16 cellular contexts compared by ENCODE assay signal in the genomic region with DNA sequence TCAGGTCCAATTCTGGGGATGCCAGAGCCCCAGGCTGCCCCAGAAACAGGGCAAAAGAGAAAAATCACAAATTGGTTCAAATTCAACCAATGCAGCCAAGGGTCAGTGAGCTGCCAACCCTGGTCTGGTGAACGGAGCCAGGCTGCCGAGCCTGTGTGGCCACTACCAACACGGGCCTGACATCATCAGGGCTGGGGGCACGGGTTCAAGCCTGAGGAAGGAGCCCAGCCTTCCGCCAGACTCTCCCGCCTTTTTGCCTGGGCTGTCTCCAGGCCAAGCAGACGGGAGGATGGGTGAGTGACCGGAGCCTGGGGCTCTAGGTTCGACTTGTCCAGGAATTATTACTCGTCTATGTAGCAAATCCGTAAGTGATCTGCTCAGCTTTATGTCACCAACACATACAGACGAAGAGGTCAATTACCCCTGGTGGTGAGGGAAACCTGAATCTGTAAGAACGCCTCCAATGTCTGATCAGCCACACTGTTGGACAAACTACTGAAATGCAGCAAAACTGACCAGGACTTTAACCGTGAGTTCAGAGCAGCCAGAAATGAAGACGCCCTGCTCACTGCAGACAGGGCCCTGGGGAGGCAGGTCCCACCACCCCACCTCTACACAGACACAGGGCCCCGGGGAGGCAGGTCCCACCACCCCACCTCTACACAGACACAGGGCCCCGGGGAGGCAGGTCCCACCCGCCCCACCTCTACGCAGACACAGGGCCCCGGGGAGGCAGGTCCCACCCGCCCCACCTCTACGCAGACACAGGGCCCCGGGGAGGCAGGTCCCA. TPM values are rescaled to one million over a fixed set of nuclear protein-coding genes. Genes with fewer than 3 reads are reported as not detected.
A peak's percentile ranks its signal among the peaks of the same experiment; 100 is the strongest.
DNase-seq lines count a peak whose midpoint lies in the region; ATAC-seq, FAIRE-seq and TF ChIP-seq lines count a peak whose summit lies in the region.
"Had no signal": no experiment of that assay in that cellular context is flagged by ENCODE, and none has a peak within 500 bp of the region (broad histone marks: within the 10 kb centered on the region; RNA-seq: fewer than 3 reads in every experiment).

No MANE protein-coding gene starts in this region.

- H3K27me3 Mint-ChIP-seq in GM23338 (ENCODE audit: insufficient read depth, low read depth, poor library complexity), result peaks cover 7% of the 10 kb centered on the region
- H3K27me3 Mint-ChIP-seq: activated CD4-positive, alpha-beta memory T cell treated with anti-CD3 and anti-CD28 coated beads, Interleukin-2, amount 10 ng/mL, durations not matched to agents 7 days and 5 days; activated naive CD8-positive, alpha-beta T cell treated with anti-CD3 and anti-CD28 coated beads for 36 hours had no signal

- peaks cover 8% of the 10 kb centered on the region; the same call in 2 of the 3 replicates for H3K36me3 Mint-ChIP-seq in GM23338 (ENCODE audit: low read depth)

- no peak overlapping the region for H3K4me2 ChIP-seq in GM23338

- peaks cover 30% of the 10 kb centered on the region for H3K4me1 ChIP-seq in GM23338 (ENCODE audit: insufficient read depth)
- H3K4me1 ChIP-seq in spleen, result peaks cover 15 to 92% (median 39%) of the 10 kb centered on the region in 6 donors
- peaks cover 29% of the 10 kb centered on the region for H3K4me1 ChIP-seq in mucosa of descending colon (ENCODE audit: low read depth)

- H3K4me1 Mint-ChIP-seq in GM23338, result peaks cover 49% of the 10 kb centered on the region

- peak; percentile 43 for FAIRE-seq in bronchial epithelial cell (lab: Jason Lieb, UNC)

- 0 out of 2 replicates have a peak overlapping the region, but pooled peaks have one; percentile 59 for H3K27ac Mint-ChIP-seq in GM23338
- H3K27ac Mint-ChIP-seq: activated CD4-positive, alpha-beta memory T cell treated with anti-CD3 and anti-CD28 coated beads, Interleukin-2, amount 10 ng/mL, durations not matched to agents 7 days and 5 days; activated naive CD8-positive, alpha-beta T cell treated with anti-CD3 and anti-CD28 coated beads for 36 hours had no signal

- no peak overlapping the region for H3K4me3 Mint-ChIP-seq in GM23338
- H3K4me3 Mint-ChIP-seq: activated CD4-positive, alpha-beta memory T cell treated with anti-CD3 and anti-CD28 coated beads, Interleukin-2, amount 10 ng/mL, durations not matched to agents 7 days and 5 days; activated naive CD8-positive, alpha-beta T cell treated with anti-CD3 and anti-CD28 coated beads for 36 hours had no signal

- H3K36me3 ChIP-seq in GM23338 (ENCODE audit: insufficient read depth) (no peaks in the 10 kb centered on the region), bronchial epithelial cell (ENCODE audit: control insufficient read depth, insufficient read depth, low read length) (no peaks in the 10 kb centered on the region), spleen (no peaks in the 10 kb centered on the region), mucosa of descending colon (ENCODE audit: low read depth) (no peaks in the 10 kb centered on the region)
- H3K36me3 ChIP-seq: esophagus squamous epithelium had no signal

- H3K27me3 ChIP-seq in GM23338 (ENCODE audit: insufficient read depth), result no peaks in the 10 kb centered on the region
- H3K27me3 ChIP-seq in bronchial epithelial cell (ENCODE audit: control insufficient read depth, insufficient read depth, low read length), result no peaks in the 10 kb centered on the region
- H3K27me3 ChIP-seq in spleen (replicated peaks in 1 of 7), result no peaks in the 10 kb centered on the region
- H3K27me3 ChIP-seq: esophagus squamous epithelium had no signal

- H4K20me1 ChIP-seq in GM23338 (replicated peaks; ENCODE audit: insufficient read depth), result no peaks in the 10 kb centered on the region; the same call in 1 of the 2 replicates

- no peak for TF ChIP-seq POLR2A in spleen (IDR thresholded peaks at IDR 0.05)

- no peak for TF ChIP-seq CTCF in GM23338 (conservative IDR thresholded peaks at IDR 0.05; ENCODE audit: low read depth in 2 of 2)
- no peak for TF ChIP-seq CTCF in bronchial epithelial cell (IDR thresholded peaks at IDR 0.05; ENCODE audit: insufficient read depth, low read length, severe bottlenecking)
- TF ChIP-seq CTCF in spleen (IDR thresholded peaks at IDR 0.05 in 8 of 11, conservative IDR thresholded peaks at IDR 0.05 in 3 of 11), result no peak
- TF ChIP-seq CTCF in mucosa of descending colon (IDR thresholded peaks at IDR 0.05), result no peak

- H3K27ac ChIP-seq in GM23338 (ENCODE audit: low read depth), result peak overlapping the region; percentile 84; the same call in 1 of the 2 replicates
- H3K27ac ChIP-seq in spleen, result peak overlapping the region in 5 of 8 donors; percentile 52 to 86 (median 67)

- in situ Hi-C loops in G401 (cut with HindIII; ENCODE audit: low sequenced_read_pairs), result no loop called here

- no peak overlapping the region for H3K4me3 ChIP-seq in GM23338
- no peak overlapping the region for H3K4me3 ChIP-seq in bronchial epithelial cell (ENCODE audit: low read depth, low read length)
- no peak overlapping the region for H3K4me3 ChIP-seq in spleen
- H3K4me3 ChIP-seq in mucosa of descending colon, result no peak overlapping the region
- H3K4me3 ChIP-seq: esophagus squamous epithelium had no signal

- H3K9me2 ChIP-seq in GM23338 (ENCODE audit: insufficient read depth), result no peaks in the 10 kb centered on the region

- no peak for DNase-seq in GM23338 (ENCODE audit: low spot score)
- no peak for DNase-seq in bronchial epithelial cell (ENCODE audit: low read depth)
- peak; percentile 50 for DNase-seq in left kidney (ENCODE audit: low read depth, low spot score)
- peak; percentile 6 for DNase-seq in spleen
- no peak for DNase-seq in G401 (ENCODE audit: low spot score)
- DNase-seq in activated CD4-positive, alpha-beta T cell treated with anti-CD3 and anti-CD28 coated beads for 1 hour, result no peak
- no peak for DNase-seq in mucosa of descending colon
- DNase-seq: activated CD4-positive, alpha-beta memory T cell treated with anti-CD3 and anti-CD28 coated beads, Interleukin-2, amount 10 ng/mL, durations not matched to agents 7 days and 5 days; activated naive CD8-positive, alpha-beta T cell treated with anti-CD3 and anti-CD28 coated beads for 36 hours; effector CD4-positive, alpha-beta T cell; EL; esophagus squamous epithelium; NCI-H187 treated with DMSO at 0.1 percent for 48 hours; NCI-H446 treated with DMSO at 0.1 percent for 48 hours; stimulated activated naive CD4-positive, alpha-beta T cell treated with Interleukin-2 at 50 U/mL for 16 hours had no signal

- no peak for ATAC-seq in GM23338
- ATAC-seq in mucosa of descending colon, result no peak
- no peak for ATAC-seq in GM21526 (IDR thresholded peaks at IDR 0.05; ENCODE audit: low FRiP score, unreplicated experiment)

- intact Hi-C loops in spleen (cut with DNase I; ENCODE audit: low total_unique reads) (no loop called here), mucosa of descending colon (cut with DNase I, micrococcal nuclease) (no loop called here)

- H2AFZ ChIP-seq in GM23338, result no peak overlapping the region

- 87 to 92% (median 88%) methylated on average over 15 to 19 of the region's 23 CpGs for WGBS in spleen, 5 donors

- H3F3A ChIP-seq in GM23338 (replicated peaks; ENCODE audit: low read depth), result no peaks in the 10 kb centered on the region

- peaks cover 41% of the 10 kb centered on the region for H3K79me2 ChIP-seq in GM23338 (replicated peaks; ENCODE audit: insufficient read depth)

- no peaks in the 10 kb centered on the region for H3K9me3 ChIP-seq in spleen
- no peaks in the 10 kb centered on the region for H3K9me3 ChIP-seq in mucosa of descending colon
- H3K9me3 ChIP-seq: esophagus squamous epithelium had no signal

- peaks cover 3% of the 10 kb centered on the region; the same call in 1 of the 3 replicates for H3K9me3 Mint-ChIP-seq in GM23338
- H3K9me3 Mint-ChIP-seq: activated CD4-positive, alpha-beta memory T cell treated with anti-CD3 and anti-CD28 coated beads, Interleukin-2, amount 10 ng/mL, durations not matched to agents 7 days and 5 days; activated naive CD8-positive, alpha-beta T cell treated with anti-CD3 and anti-CD28 coated beads for 36 hours had no signal

TF ChIP-seq in GM23338, 12 proteins besides CTCF, POLR2A, EP300 and RAD21:
- TF ChIP-seq EZH2 (IDR thresholded peaks at IDR 0.05; ENCODE audit: low read depth, unreplicated experiment) (no peak), JUNB (IDR thresholded peaks at IDR 0.05; ENCODE audit: unreplicated experiment) (no peak), CREB1 (CRISPR knock-in tag; IDR thresholded peaks at IDR 0.05; ENCODE audit: low read depth) (no peak)
TF ChIP-seq in GM23338: peak in this region for 0.

RNA-seq across cellular contexts. Expression of a gene that starts 31.8 kb away (rescaled TPM):
- total RNA-seq in GM23338 (2014; rRNA removed; shearing (Covaris generic)), result 26.6 and 32.1 TPM in 2 replicates
- polyA plus RNA-seq in GM23338 (2016; fragmentation: Nextera tagmentation; extraction: Ambion mirVana), result 11.8 and 12.3 TPM in 2 replicates
- total RNA-seq in bronchial epithelial cell, result 5.1 and 8.2 TPM in 2 replicates
- 10 to 100 TPM; 46.9 to 96.4 (median 61.1) TPM for total RNA-seq in spleen
- 10 to 100 TPM; 19.1 to 49.0 (median 39.6) TPM for polyA plus RNA-seq in spleen
- total RNA-seq in G401 (2014; rRNA removed; shearing (Covaris generic)), result 0.43 and 0.75 TPM in 2 replicates
- 10 to 100 TPM; 24.4 to 45.2 (median 33.7) TPM for total RNA-seq in mucosa of descending colon

Comparison
In these comparisons a context has a peak if more than half of its experiments do, and no peak if none do; other contexts are left out.
1. DNase-seq: peak in left kidney (single experiment) and spleen (single experiment); none in GM23338 (single experiment), bronchial epithelial cell (single experiment), G401 (single experiment), activated CD4-positive, alpha-beta T cell treated with anti-CD3 and anti-CD28 coated beads for 1 hour (single experiment) and mucosa of descending colon (0 of 3).